8 cellular contexts compared by ENCODE assay signal in the genomic region with DNA sequence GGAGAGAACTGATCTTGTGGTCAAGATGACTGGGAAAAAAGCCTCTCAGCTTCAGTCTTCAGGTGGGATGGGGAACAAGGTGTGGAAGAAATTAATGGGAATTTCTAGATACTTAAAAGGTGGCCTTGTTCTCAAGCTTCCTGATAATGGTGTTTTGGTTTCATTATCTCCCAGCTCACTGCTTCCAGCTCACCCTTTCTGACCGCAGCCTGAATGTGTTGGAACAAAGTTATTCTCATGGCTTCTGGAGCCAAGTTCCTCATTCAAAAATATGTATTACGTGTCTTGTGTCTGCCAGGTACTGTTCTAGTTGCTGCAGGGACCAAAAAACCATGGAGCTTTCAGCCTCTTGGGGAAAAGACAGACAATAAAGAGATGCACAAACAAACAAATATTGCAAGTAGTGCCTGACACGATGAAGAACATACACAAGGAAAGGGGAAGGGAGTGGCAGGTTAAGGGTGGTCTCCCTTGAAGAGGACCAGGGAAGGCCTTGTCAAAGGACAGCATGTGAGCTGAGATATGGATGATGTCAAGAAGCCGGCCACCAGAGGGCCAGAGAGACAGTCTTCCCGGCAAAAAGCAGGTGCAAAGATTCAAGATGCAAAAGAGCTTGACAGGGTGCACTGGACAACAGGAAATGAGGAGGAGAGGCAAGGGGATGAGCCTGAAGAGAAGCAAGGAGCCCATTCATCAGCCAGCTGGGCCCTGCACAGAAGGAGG. TPM values are rescaled to one million over a fixed set of nuclear protein-coding genes. Genes with fewer than 3 reads are reported as not detected.
DNase-seq lines count a peak whose midpoint lies in the region; ATAC-seq and TF ChIP-seq lines count a peak whose summit lies in the region.

No MANE protein-coding gene starts in this region.

- H3K4me1 ChIP-seq in naive thymus-derived CD4-positive, alpha-beta T cell (ENCODE audit: control insufficient read depth in 2 of 2, insufficient read depth in 2 of 2, low read length in 2 of 2) = peaks cover 0 to 5% of the 10 kb centered on the region in 2 donors

- H3K4me3 ChIP-seq in naive thymus-derived CD4-positive, alpha-beta T cell (ENCODE audit: low read length) = peak overlapping the region; percentile 2

- peak; percentile 47 for DNase-seq in EH (ENCODE audit: low read depth)
- peak; percentile 24 to 38 for DNase-seq in Kasumi-1 (lab: John Stamatoyannopoulos, UW)
- peak; percentile 49 for DNase-seq in astrocyte of the hippocampus (ENCODE audit: low read depth, low spot score)
- DNase-seq in naive thymus-derived CD4-positive, alpha-beta T cell = no peak
- DNase-seq in GM10266 (ENCODE audit: extremely low spot score) = no peak
- DNase-seq in middle frontal gyrus (ENCODE audit: extremely low spot score, low spot score) = no peak
- no peak for DNase-seq in caudate nucleus (lab: John Stamatoyannopoulos, UW)

- peaks cover 0 to 2% (median 0%) of the 10 kb centered on the region in 5 donors for H3K27me3 Mint-ChIP-seq in naive thymus-derived CD4-positive, alpha-beta T cell

- H3K36me3 Mint-ChIP-seq in naive thymus-derived CD4-positive, alpha-beta T cell = no peaks in the 10 kb centered on the region

- H3K9me3 Mint-ChIP-seq in naive thymus-derived CD4-positive, alpha-beta T cell = no peaks in the 10 kb centered on the region

- no peaks in the 10 kb centered on the region for H3K27me3 ChIP-seq in naive thymus-derived CD4-positive, alpha-beta T cell (ENCODE audit: control insufficient read depth in 2 of 2, insufficient read depth in 2 of 2, low read length in 2 of 2)

- intact Hi-C loops in naive thymus-derived CD4-positive, alpha-beta T cell (cut with micrococcal nuclease) = no loop called here

- H3K27ac Mint-ChIP-seq in naive thymus-derived CD4-positive, alpha-beta T cell = peak overlapping the region in 3 of 9 donors; percentile 3 to 4 (median 3)

- ATAC-seq in naive thymus-derived CD4-positive, alpha-beta T cell = no peak
- no peak for ATAC-seq in HG02571 (IDR thresholded peaks at IDR 0.05; ENCODE audit: unreplicated experiment)

- peak overlapping the region in 9 of 10 donors; percentile 0 to 64 (median 52) for H3K4me3 Mint-ChIP-seq in naive thymus-derived CD4-positive, alpha-beta T cell

- CTCF ChIA-PET in naive thymus-derived CD4-positive, alpha-beta T cell (lab: Charles Lee) = interaction anchor here (0.6 to 1.2 kb wide), 3 partner anchors 13 to 182 kb away, joined by 3 read pairs; no protein-coding TSS in a partner anchor

- H3K9me3 ChIP-seq in naive thymus-derived CD4-positive, alpha-beta T cell (ENCODE audit: control insufficient read depth in 2 of 3, low read length in 3 of 3) = no peaks in the 10 kb centered on the region

- POLR2A ChIA-PET in naive thymus-derived CD4-positive, alpha-beta T cell (lab: Charles Lee) = no interaction called here

- no peak for TF ChIP-seq CTCF in GM10266 (IDR thresholded peaks at IDR 0.05; ENCODE audit: control insufficient read depth, insufficient read depth, low read depth, missing control alignments)

- peaks cover 11 to 23% (median 15%) of the 10 kb centered on the region in 7 donors for H3K4me1 Mint-ChIP-seq in naive thymus-derived CD4-positive, alpha-beta T cell

- no peak overlapping the region for H3K27ac ChIP-seq in naive thymus-derived CD4-positive, alpha-beta T cell (ENCODE audit: low read depth, low read length)
- H3K27ac ChIP-seq in caudate nucleus (ENCODE audit: low read depth, low read length) = no peak overlapping the region

- H3K36me3 ChIP-seq in naive thymus-derived CD4-positive, alpha-beta T cell (ENCODE audit: control insufficient read depth in 2 of 3, insufficient read depth in 3 of 3, low read length in 3 of 3) = no peaks in the 10 kb centered on the region

RNA-seq across cellular contexts. Expression of a gene that starts 35.5 kb away (rescaled TPM):
- total RNA-seq in naive thymus-derived CD4-positive, alpha-beta T cell = 1 to 10 TPM in 3 of 5 experiments, under 1 TPM in 2; 0.59 to 6.8 (median 1.1) TPM
- polyA plus RNA-seq in naive thymus-derived CD4-positive, alpha-beta T cell = under 1 TPM; 0.83 to 0.90 TPM

Comparison
In these comparisons a context has a peak if more than half of its experiments do, and no peak if none do; other contexts are left out.
1. DNase-seq: peak in EH (single experiment), Kasumi-1 (2 of 2) and astrocyte of the hippocampus (single experiment); none in naive thymus-derived CD4-positive, alpha-beta T cell (0 of 9), GM10266 (single experiment), middle frontal gyrus (single experiment) and caudate nucleus (0 of 61).